In genomic region chr3:126910231-126910630, GRCh38 we compare ENCODE assay signal across 22 cellular contexts.
DNase-seq lines count a peak whose midpoint lies in the region; ATAC-seq, FAIRE-seq and TF ChIP-seq lines count a peak whose summit lies in the region.
"Had no signal": no experiment of that assay in that cellular context is flagged by ENCODE, and none has a peak within 500 bp of the region (broad histone marks: within the 10 kb centered on the region; RNA-seq: fewer than 3 reads in every experiment).

No MANE protein-coding gene starts in this region.

- H3K36me3 ChIP-seq in KMS-11 (ENCODE audit: insufficient read depth) (no peaks in the 10 kb centered on the region), mammary epithelial cell (ENCODE audit: insufficient read depth, low read length) (no peaks in the 10 kb centered on the region)
- H3K36me3 ChIP-seq: prostate gland had no signal

- peaks cover 79% of the 10 kb centered on the region for H3K4me1 ChIP-seq in KMS-11 (ENCODE audit: low read depth, poor library complexity, severe bottlenecking)
- peaks cover 48% of the 10 kb centered on the region for H3K4me1 ChIP-seq in mammary epithelial cell (ENCODE audit: insufficient read depth, low read length)
- H3K4me1 ChIP-seq: prostate gland had no signal

- CTCF ChIA-PET in activated CD8-positive, alpha-beta memory T cell treated with anti-CD3 and anti-CD28 coated beads, Interleukin-2, amount 10 ng/mL, durations not matched to agents 7 days and 5 days (lab: Charles Lee), result interaction anchor here (4.6 kb wide), 1 partner anchor 72 kb away, joined by 18 read pairs; the partner anchor contains the start of gene PLXNA1
- CTCF ChIA-PET in mammary epithelial cell (lab: Charles Lee; ENCODE audit: low non-redundant PET), result no interaction called here

- no peak overlapping the region for H2AFZ ChIP-seq in KMS-11 (ENCODE audit: low read depth)
- no peak overlapping the region for H2AFZ ChIP-seq in mammary epithelial cell (ENCODE audit: low read depth, low read length)

- intact Hi-C loops in mammary epithelial cell (cut with micrococcal nuclease), result loop anchor here (2.0 kb wide), 1 partner anchor 51 kb away; no protein-coding TSS in a partner anchor

- H3K9me3 ChIP-seq in mammary epithelial cell (replicated peaks; ENCODE audit: insufficient read depth, low read length), result no peaks in the 10 kb centered on the region
- H3K9me3 ChIP-seq: A549, prostate gland had no signal

- H3K9ac ChIP-seq in KMS-11 (peak overlapping the region; percentile 51; the same call in 1 of the 2 replicates), mammary epithelial cell (ENCODE audit: insufficient read depth, low read length) (no peak overlapping the region)
- H3K9ac ChIP-seq: BLaER1 treated with 17β-estradiol and CSF1 and Interleukin-3, amounts not matched to agents 10 nM and 100 nM had no signal

- H3K36me3 Mint-ChIP-seq in activated CD8-positive, alpha-beta memory T cell treated with anti-CD3 and anti-CD28 coated beads, Interleukin-2, amount 10 ng/mL, durations not matched to agents 7 days and 5 days, result peaks cover 10% of the 10 kb centered on the region
- H3K36me3 Mint-ChIP-seq in neural crest cell (ENCODE audit: low read depth), result peaks cover 9% of the 10 kb centered on the region

- H3K4me3 Mint-ChIP-seq in activated CD8-positive, alpha-beta memory T cell treated with anti-CD3 and anti-CD28 coated beads, Interleukin-2, amount 10 ng/mL, durations not matched to agents 7 days and 5 days, result no peak overlapping the region
- H3K4me3 Mint-ChIP-seq in neural crest cell, result no peak overlapping the region

- dilution Hi-C loops in mammary epithelial cell (cut with HindIII; ENCODE audit: low sequenced_read_pairs), result loop anchor here (10.0 kb wide), 1 partner anchor 405 kb away; no protein-coding TSS in a partner anchor

- H3K27me3 ChIP-seq in KMS-11 (ENCODE audit: insufficient read depth, low read depth), result no peaks in the 10 kb centered on the region
- no peaks in the 10 kb centered on the region for H3K27me3 ChIP-seq in mammary epithelial cell (ENCODE audit: insufficient read depth, low read length)

- TF ChIP-seq CTCF in KMS-11 (conservative IDR thresholded peaks at IDR 0.05; ENCODE audit: low read depth, low read length) (no peak), mammary epithelial cell (conservative IDR thresholded peaks at IDR 0.05 in 1 of 2, IDR thresholded peaks at IDR 0.05 in 1 of 2; ENCODE audit: extremely low read depth in 1 of 2, insufficient read depth in 1 of 2, low read depth in 1 of 2, low read length in 2 of 2) (no peak), neural crest cell (conservative IDR thresholded peaks at IDR 0.05) (no peak), D721Med (IDR thresholded peaks at IDR 0.05; ENCODE audit: insufficient read depth, missing control alignments) (no peak)

- H3K27ac Mint-ChIP-seq in activated CD8-positive, alpha-beta memory T cell treated with anti-CD3 and anti-CD28 coated beads, Interleukin-2, amount 10 ng/mL, durations not matched to agents 7 days and 5 days, result peak overlapping the region; percentile 31
- H3K27ac Mint-ChIP-seq in neural crest cell (ENCODE audit: unreplicated experiment), result peak overlapping the region; percentile 78

- in situ Hi-C loops in mammary epithelial cell (cut with MboI; ENCODE audit: low sequenced_read_pairs in 2 of 2), result no loop called here

- H3K79me2 ChIP-seq in KMS-11 (ENCODE audit: insufficient read depth, low read depth) (no peaks in the 10 kb centered on the region), mammary epithelial cell (ENCODE audit: insufficient read depth, low read length) (no peaks in the 10 kb centered on the region)

- no peak for FAIRE-seq in D721Med (lab: Jason Lieb, UNC)
- FAIRE-seq: A549 had no signal

- H3K4me2 ChIP-seq in KMS-11, result peak overlapping the region; percentile 77
- no peak overlapping the region for H3K4me2 ChIP-seq in mammary epithelial cell (ENCODE audit: insufficient read depth, low read depth, low read length)

- 100% methylated on average over 3 of the region's 3 CpGs for WGBS in mammary epithelial cell (ENCODE audit: low coverage, missing lambda C conversion rate)

- BruUV-seq in mammary epithelial cell (replicated peaks; lab: Mats Ljungman, UMichigan), result no TSS peak

- H3K27ac ChIP-seq in KMS-11 (peak overlapping the region; percentile 93), mammary epithelial cell (ENCODE audit: insufficient read depth, low read depth, low read length) (peak overlapping the region; percentile 63)
- H3K27ac ChIP-seq: BLaER1 treated with 17β-estradiol and CSF1 and Interleukin-3, amounts not matched to agents 10 nM and 100 nM; prostate gland had no signal

- H3K9me3 Mint-ChIP-seq in activated CD8-positive, alpha-beta memory T cell treated with anti-CD3 and anti-CD28 coated beads, Interleukin-2, amount 10 ng/mL, durations not matched to agents 7 days and 5 days (ENCODE audit: low read depth), result no peaks in the 10 kb centered on the region
- no peaks in the 10 kb centered on the region for H3K9me3 Mint-ChIP-seq in neural crest cell

- H3K27me3 Mint-ChIP-seq in activated CD8-positive, alpha-beta memory T cell treated with anti-CD3 and anti-CD28 coated beads, Interleukin-2, amount 10 ng/mL, durations not matched to agents 7 days and 5 days, result peaks cover 3% of the 10 kb centered on the region
- no peaks in the 10 kb centered on the region for H3K27me3 Mint-ChIP-seq in neural crest cell (ENCODE audit: low read depth)

- H4K20me1 ChIP-seq in KMS-11 (ENCODE audit: insufficient read depth) (no peaks in the 10 kb centered on the region), mammary epithelial cell (ENCODE audit: insufficient read depth, low read length) (no peaks in the 10 kb centered on the region)

- no peak for ATAC-seq in activated CD8-positive, alpha-beta memory T cell treated with anti-CD3 and anti-CD28 coated beads, Interleukin-2, amount 10 ng/mL, durations not matched to agents 7 days and 5 days
- no peak for ATAC-seq in HG02642 (IDR thresholded peaks at IDR 0.05; ENCODE audit: poor library complexity, unreplicated experiment)
- ATAC-seq: A549, Right ventricle myocardium inferior had no signal

- peaks cover 61% of the 10 kb centered on the region for H3K4me1 Mint-ChIP-seq in activated CD8-positive, alpha-beta memory T cell treated with anti-CD3 and anti-CD28 coated beads, Interleukin-2, amount 10 ng/mL, durations not matched to agents 7 days and 5 days
- H3K4me1 Mint-ChIP-seq in neural crest cell, result peaks cover 25% of the 10 kb centered on the region

- DNase-seq in activated CD8-positive, alpha-beta memory T cell treated with anti-CD3 and anti-CD28 coated beads, Interleukin-2, amount 10 ng/mL, durations not matched to agents 7 days and 5 days, result no peak
- DNase-seq in activated CD8-positive, alpha-beta memory T cell treated with anti-CD3 and anti-CD28 coated beads, Interleukin-2, amount 50 U/mL, for 48 hours, result no peak
- DNase-seq in mammary epithelial cell, result no peak
- DNase-seq in neural crest cell (ENCODE audit: low read depth, low spot score), result no peak
- DNase-seq in D721Med (ENCODE audit: insufficient read length, low spot score), result no peak
- DNase-seq in SW 1271 (lab: John Stamatoyannopoulos, UW), result no peak
- DNase-seq: activated CD4-positive, alpha-beta T cell treated with anti-CD3 and anti-CD28 coated beads, Interleukin-2, amount 50 U/mL, for 1 hour; activated CD8-positive, alpha-beta memory T cell treated with anti-CD3 and anti-CD28 coated beads, Interleukin-2, amount 50 U/mL, for 4 hours; activated gamma-delta T cell; amygdala; DMS 273 treated with DMSO at 0.1 percent for 48 hours; HCEC 1CT; MV-4-11; NCI-H1694 treated with DMSO at 0.1 percent for 48 hours; NCI-H69; substantia nigra had no signal

- no peak overlapping the region for H3K4me3 ChIP-seq in KMS-11 (IDR thresholded peaks at IDR 0.05; ENCODE audit: insufficient read depth, low read depth, low read length)
- no peak overlapping the region for H3K4me3 ChIP-seq in mammary epithelial cell (replicated peaks in 1 of 3; ENCODE audit: insufficient read depth in 1 of 3, low read depth in 2 of 3, low read length in 3 of 3)
- H3K4me3 ChIP-seq: A549; BLaER1 treated with 17β-estradiol and CSF1 and Interleukin-3, amounts not matched to agents 10 nM and 100 nM; prostate gland had no signal
